22 cellular contexts compared by ENCODE assay signal in genomic region chr2:234307322-234307961, GRCh38.
DNase-seq lines count a peak whose midpoint lies in the region; ATAC-seq and TF ChIP-seq lines count a peak whose summit lies in the region.
"Had no signal": no experiment of that assay in that cellular context is flagged by ENCODE, and none has a peak within 500 bp of the region (broad histone marks: within the 10 kb centered on the region; RNA-seq: fewer than 3 reads in every experiment).

No MANE protein-coding gene starts in this region.

- no peak overlapping the region for H2BK120ac ChIP-seq in H9 (ENCODE audit: low read depth, low read length, poor library complexity, severe bottlenecking)

- no peak overlapping the region for H2BK20ac ChIP-seq in H9 (ENCODE audit: low read depth, low read length, poor library complexity, severe bottlenecking)

- H3K27ac ChIP-seq in BLaER1 treated with 17β-estradiol and CSF1 and Interleukin-3, amounts not matched to agents 10 nM and 100 nM = peak overlapping the region; percentile 62 to 99 (median 79); a peak in 21 of 22 replicates
- no peak overlapping the region for H3K27ac ChIP-seq in CD4-positive, alpha-beta T cell (ENCODE audit: low read depth, low read length)
- H3K27ac ChIP-seq in right lobe of liver (no peak overlapping the region), H9 (ENCODE audit: insufficient read length, low read depth, low read length) (no peak overlapping the region)
- H3K27ac ChIP-seq: tibial artery had no signal

- no peaks in the 10 kb centered on the region for H3K23me2 ChIP-seq in H9 (ENCODE audit: insufficient read length, low read depth, low read length, poor library complexity, severe bottlenecking)

- no TSS peak for BruUV-seq in Caco-2 (replicated peaks; lab: Mats Ljungman, UMichigan)

- WGBS in right lobe of liver (ENCODE audit: insufficient coverage, low coverage, low lambda C conversion rate, missing lambda C conversion rate) = 64% methylated on average over 4 of the region's 4 CpGs
- WGBS in H9 (ENCODE audit: extremely low coverage, insufficient read length, low lambda C conversion rate) = no CpG with 5 or more reads among the region's 4 CpGs

- peak overlapping the region; percentile 65 to 94 (median 77) for H3K4me2 ChIP-seq in BLaER1 treated with 17β-estradiol and CSF1 and Interleukin-3, amounts not matched to agents 10 nM and 100 nM
- no peak overlapping the region for H3K4me2 ChIP-seq in H9 (ENCODE audit: insufficient read depth, insufficient read length, low read length)
- H3K4me2 ChIP-seq: SK-N-SH had no signal

- H3K23ac ChIP-seq in H9 (ENCODE audit: insufficient read length, low read depth, low read length) = no peak overlapping the region

- no peak overlapping the region for H2BK12ac ChIP-seq in H9 (ENCODE audit: insufficient read length, low read depth, low read length)

- no peaks in the 10 kb centered on the region for H3K27me3 ChIP-seq in BLaER1 treated with 17β-estradiol and CSF1 and Interleukin-3, amounts not matched to agents 10 nM and 100 nM
- no peaks in the 10 kb centered on the region for H3K27me3 ChIP-seq in CD4-positive, alpha-beta T cell (ENCODE audit: control insufficient read depth, insufficient read depth, low read length)
- H3K27me3 ChIP-seq in right lobe of liver (no peaks in the 10 kb centered on the region), H9 (ENCODE audit: insufficient read depth, low read length) (no peaks in the 10 kb centered on the region), Caco-2 (replicated peaks; ENCODE audit: control insufficient read depth, insufficient read depth, low read length) (no peaks in the 10 kb centered on the region)
- H3K27me3 ChIP-seq: Peyer's patch, tibial artery had no signal

- H3K18ac ChIP-seq in H9 (ENCODE audit: insufficient read length, low read depth, low read length) = no peak overlapping the region

- peaks cover 6 to 29% (median 16%) of the 10 kb centered on the region in 11 experiments; a peak in 20 of 22 replicates for H3K9me3 ChIP-seq in BLaER1 treated with 17β-estradiol and CSF1 and Interleukin-3, amounts not matched to agents 10 nM and 100 nM (replicated peaks in 1 of 11)
- no peaks in the 10 kb centered on the region for H3K9me3 ChIP-seq in CD4-positive, alpha-beta T cell (ENCODE audit: control insufficient read depth, low read length)
- H3K9me3 ChIP-seq in T-helper 17 cell (ENCODE audit: control insufficient read depth, low read length, poor library complexity, severe bottlenecking) = no peaks in the 10 kb centered on the region
- no peaks in the 10 kb centered on the region for H3K9me3 ChIP-seq in right lobe of liver
- H3K9me3 ChIP-seq in H9 (ENCODE audit: control insufficient read depth, low read depth, low read length) = no peaks in the 10 kb centered on the region
- no peaks in the 10 kb centered on the region for H3K9me3 ChIP-seq in Caco-2
- H3K9me3 ChIP-seq: Peyer's patch, SK-N-SH, tibial artery had no signal

- H3K27ac Mint-ChIP-seq in CD4-positive, alpha-beta T cell = peak overlapping the region; percentile 88
- H3K27ac Mint-ChIP-seq in T-helper 17 cell = peak overlapping the region; percentile 94
- no peak overlapping the region for H3K27ac Mint-ChIP-seq in H9
- H3K27ac Mint-ChIP-seq in Caco-2 (ENCODE audit: unreplicated experiment) = no peak overlapping the region
- H3K27ac Mint-ChIP-seq: B cell, nephron, progenitor cell of endocrine pancreas had no signal

- no peak for TF ChIP-seq POLR2A in right lobe of liver (IDR thresholded peaks at IDR 0.05)

- no peak overlapping the region for H4K8ac ChIP-seq in H9 (replicated peaks; ENCODE audit: insufficient read length, low read depth, low read length)

- H3K4me3 ChIP-seq in BLaER1 treated with 17β-estradiol and CSF1 and Interleukin-3, amounts not matched to agents 10 nM and 100 nM = peak overlapping the region in 2 of 10 experiments; percentile 22 to 35; a peak in 4 of 20 replicates
- H3K4me3 ChIP-seq in right lobe of liver = no peak overlapping the region
- no peak overlapping the region for H3K4me3 ChIP-seq in Caco-2 (ENCODE audit: low read depth, low read length)
- H3K4me3 ChIP-seq: lung, Peyer's patch, tibial artery had no signal

- H4K5ac ChIP-seq in H9 (ENCODE audit: insufficient read length, low read depth, low read length) = no peak overlapping the region

- intact Hi-C loops in CD4-positive, alpha-beta T cell (cut with DNase I, micrococcal nuclease) = no loop called here
- intact Hi-C loops in right lobe of liver (cut with DNase I) (no loop called here), Caco-2 (cut with micrococcal nuclease; ENCODE audit: unreplicated experiment) (no loop called here)

- CTCF ChIA-PET in CD4-positive, alpha-beta T cell (lab: Charles Lee) = interaction anchor here (1.1 to 3.4 kb wide), 3 partner anchors 10 to 172 kb away, joined by 3 to 13 read pairs (median 12); no protein-coding TSS in a partner anchor
- CTCF ChIA-PET in Caco-2 (lab: Charles Lee) = no interaction called here

- H2AK5ac ChIP-seq in H9 (ENCODE audit: insufficient read length, low read length) = no peak overlapping the region

- H3K79me1 ChIP-seq in H9 (ENCODE audit: insufficient read depth, low read depth, low read length, poor library complexity, severe bottlenecking) = no peaks in the 10 kb centered on the region

- H3K14ac ChIP-seq in H9 (ENCODE audit: insufficient read depth, low read length) = no peak overlapping the region

- no peaks in the 10 kb centered on the region for H4K20me1 ChIP-seq in BLaER1 treated with 17β-estradiol and CSF1 and Interleukin-3, amounts not matched to agents 10 nM and 100 nM
- H4K20me1 ChIP-seq in H9 (ENCODE audit: control insufficient read depth, insufficient read depth, insufficient read length) = no peaks in the 10 kb centered on the region

- no peaks in the 10 kb centered on the region for H3K9me3 Mint-ChIP-seq in CD4-positive, alpha-beta T cell
- peaks cover 0 to 4% of the 10 kb centered on the region in 2 experiments; a peak in 2 of 5 replicates for H3K9me3 Mint-ChIP-seq in H9
- no peaks in the 10 kb centered on the region for H3K9me3 Mint-ChIP-seq in Caco-2 (ENCODE audit: unreplicated experiment)
- H3K9me3 Mint-ChIP-seq: nephron had no signal

- H3K27me3 Mint-ChIP-seq in CD4-positive, alpha-beta T cell = no peaks in the 10 kb centered on the region
- H3K27me3 Mint-ChIP-seq in T-helper 17 cell (no peaks in the 10 kb centered on the region), H9 (ENCODE audit: low read depth) (peaks cover 3% of the 10 kb centered on the region), Caco-2 (ENCODE audit: insufficient read depth, unreplicated experiment) (no peaks in the 10 kb centered on the region)
- H3K27me3 Mint-ChIP-seq: effector memory CD8-positive, alpha-beta T cell; progenitor cell of endocrine pancreas had no signal

- no peak overlapping the region for H3K56ac ChIP-seq in H9 (ENCODE audit: insufficient read length, low read depth, low read length)

- no peak overlapping the region for H2BK5ac ChIP-seq in H9 (ENCODE audit: insufficient read length, low read length)

- H3K4me1 Mint-ChIP-seq in CD4-positive, alpha-beta T cell (ENCODE audit: low read depth) = peaks cover 65% of the 10 kb centered on the region
- H3K4me1 Mint-ChIP-seq in T-helper 17 cell (peaks cover 27% of the 10 kb centered on the region), H9 (peaks cover 24 to 36% of the 10 kb centered on the region in 2 experiments), Caco-2 (ENCODE audit: low read depth, unreplicated experiment) (peaks cover 22% of the 10 kb centered on the region)
- H3K4me1 Mint-ChIP-seq: nephron had no signal

- peaks cover 39 to 78% (median 52%) of the 10 kb centered on the region in 10 experiments for H3K4me1 ChIP-seq in BLaER1 treated with 17β-estradiol and CSF1 and Interleukin-3, amounts not matched to agents 10 nM and 100 nM
- H3K4me1 ChIP-seq in right lobe of liver (no peaks in the 10 kb centered on the region), H9 (ENCODE audit: insufficient read depth, low read length) (peaks cover 2% of the 10 kb centered on the region; the same call in 1 of the 2 replicates), Caco-2 (peaks cover 12% of the 10 kb centered on the region)

- no peak for ATAC-seq in CD4-positive, alpha-beta T cell (ENCODE audit: poor library complexity)
- ATAC-seq in T-helper 17 cell = no peak
- peak; percentile 36 to 67 (median 47) for ATAC-seq in right lobe of liver
- no peak for ATAC-seq in GM18870 (IDR thresholded peaks at IDR 0.05; ENCODE audit: unreplicated experiment)
- ATAC-seq: effector memory CD8-positive, alpha-beta T cell had no signal

- no peak overlapping the region for H2BK15ac ChIP-seq in H9 (ENCODE audit: low read depth, low read length)

- no peak overlapping the region for H4K91ac ChIP-seq in H9 (ENCODE audit: insufficient read length, low read depth, low read length)

- no peaks in the 10 kb centered on the region for H3K36me3 Mint-ChIP-seq in CD4-positive, alpha-beta T cell (ENCODE audit: low read depth)
- H3K36me3 Mint-ChIP-seq in T-helper 17 cell (ENCODE audit: low read depth) (no peaks in the 10 kb centered on the region), H9 (ENCODE audit: insufficient read depth in 1 of 3, low read depth in 3 of 3) (peaks cover 0 to 4% (median 0%) of the 10 kb centered on the region in 3 experiments; a peak in 2 of 7 replicates), Caco-2 (ENCODE audit: insufficient read depth, unreplicated experiment) (no peaks in the 10 kb centered on the region)

- H3K79me2 ChIP-seq in H9 (ENCODE audit: insufficient read depth, low read length) = no peaks in the 10 kb centered on the region

- H3K9ac ChIP-seq in BLaER1 treated with 17β-estradiol and CSF1 and Interleukin-3, amounts not matched to agents 10 nM and 100 nM = peak overlapping the region in 6 of 11 experiments; percentile 65 to 95 (median 78); a peak in 5 of 22 replicates
- no peak overlapping the region for H3K9ac ChIP-seq in H9 (ENCODE audit: extremely low read depth, insufficient read length, low read length)
- H3K9ac ChIP-seq: SK-N-SH had no signal

- H3T11ph ChIP-seq in H9 (ENCODE audit: low read length) = no peak overlapping the region

- no peak for DNase-seq in CD4-positive, alpha-beta T cell
- DNase-seq in T-helper 17 cell = no peak
- no peak for DNase-seq in right lobe of liver
- no peak for DNase-seq in stimulated activated naive CD4-positive, alpha-beta T cell (lab: John Stamatoyannopoulos, UW)
- no peak for DNase-seq in H9
- DNase-seq in Caco-2 = no peak
- DNase-seq: activated CD4-positive, alpha-beta T cell treated with anti-CD3 and anti-CD28 coated beads, Interleukin-2, amount 50 U/mL, for 1 hour; activated T-cell treated with anti-CD3 and anti-CD28 coated beads, Interleukin-2, amount 50 U/mL, for 48 hours; amygdala; cerebellar nuclear complex; DMS153; effector memory CD8-positive, alpha-beta T cell; NCI-H82; Peyer's patch; SK-N-SH; tibial artery had no signal

- H3K4me3 Mint-ChIP-seq in CD4-positive, alpha-beta T cell = no peak overlapping the region
- H3K4me3 Mint-ChIP-seq in T-helper 17 cell (no peak overlapping the region), H9 (no peak overlapping the region), Caco-2 (ENCODE audit: unreplicated experiment) (no peak overlapping the region)
- H3K4me3 Mint-ChIP-seq: nephron had no signal

- H3K4ac ChIP-seq in H9 (ENCODE audit: low read depth, low read length) = no peak overlapping the region

- TF ChIP-seq CTCF in CD4-positive, alpha-beta T cell (IDR thresholded peaks at IDR 0.05) = no peak
- TF ChIP-seq CTCF in right lobe of liver (IDR thresholded peaks at IDR 0.05) (no peak), H9 (conservative IDR thresholded peaks at IDR 0.05) (no peak), Caco-2 (IDR thresholded peaks at IDR 0.05; ENCODE audit: insufficient read depth in 1 of 2, low read depth in 1 of 2, low read length in 1 of 2, severe bottlenecking in 1 of 2, unreplicated experiment in 1 of 2) (no peak)

- POLR2A ChIA-PET in CD4-positive, alpha-beta T cell (lab: Charles Lee) = interaction anchor here (1.1 kb wide), 1 partner anchor 15 kb away, joined by 5 read pairs; no protein-coding TSS in a partner anchor
- POLR2A ChIA-PET in Caco-2 (lab: Charles Lee) = no interaction called here

- H2AFZ ChIP-seq in H9 (ENCODE audit: low read length) = no peak overlapping the region

- no peaks in the 10 kb centered on the region for H3K36me3 ChIP-seq in BLaER1 treated with 17β-estradiol and CSF1 and Interleukin-3, amounts not matched to agents 10 nM and 100 nM
- H3K36me3 ChIP-seq in right lobe of liver (no peaks in the 10 kb centered on the region), Caco-2 (ENCODE audit: control insufficient read depth, insufficient read depth, low read length) (no peaks in the 10 kb centered on the region; the same call in 1 of the 2 replicates)
- H3K36me3 ChIP-seq: Peyer's patch, tibial artery had no signal

Comparison
In these comparisons a context has a peak if more than half of its experiments do, and no peak if none do; other contexts are left out.
1. H3K27ac ChIP-seq: peak in BLaER1 treated with 17β-estradiol and CSF1 and Interleukin-3, amounts not matched to agents 10 nM and 100 nM (11 of 11); none in CD4-positive, alpha-beta T cell (single experiment), right lobe of liver (0 of 3) and H9 (single experiment).
2. ATAC-seq: peak in right lobe of liver (4 of 4); none in CD4-positive, alpha-beta T cell (single experiment), T-helper 17 cell (single experiment) and GM18870 (single experiment).
3. H3K27ac Mint-ChIP-seq: peak in CD4-positive, alpha-beta T cell (single experiment) and T-helper 17 cell (single experiment); none in H9 (0 of 3) and Caco-2 (single experiment).